ENCODE assay signal across 8 cellular contexts in genomic region chr19:51904331-51905165, GRCh38. TPM values are rescaled to one million over a fixed set of nuclear protein-coding genes. Genes with fewer than 3 reads are reported as not detected.
DNase-seq lines count a peak whose midpoint lies in the region; ATAC-seq and TF ChIP-seq lines count a peak whose summit lies in the region.

ZNF649 (minus strand) TSS chr19:51905017; CDS start chr19:51900107, 4,910 bp downstream.

- H4K20me1 ChIP-seq in BLaER1 treated with 17β-estradiol and CSF1 and Interleukin-3, amounts not matched to agents 10 nM and 100 nM = no peaks in the 10 kb centered on the region; a peak in 1 of 22 replicates

- H3K36me3 Mint-ChIP-seq in naive thymus-derived CD8-positive, alpha-beta T cell = peaks cover 39 to 77% (median 65%) of the 10 kb centered on the region in 3 donors
- peaks cover 29% of the 10 kb centered on the region for H3K36me3 Mint-ChIP-seq in stimulated activated effector memory CD8-positive, alpha-beta T cell treated with anti-CD3 and anti-CD28 coated beads, Interleukin-12 subunit alpha, Interleukin-12 subunit beta, amount 100 ng/mL, for 72 hours

- POLR2A ChIA-PET in naive thymus-derived CD8-positive, alpha-beta T cell (lab: Charles Lee) = interaction anchor here (0.9 to 1.0 kb wide), 3 partner anchors 11 to 23 kb away, joined by 3 to 4 read pairs (median 4); partner anchors contain the start of gene ZNF613

- peak within 1 kb of the TSS; percentile 86 to 98 (median 90) for H3K9ac ChIP-seq in BLaER1 treated with 17β-estradiol and CSF1 and Interleukin-3, amounts not matched to agents 10 nM and 100 nM
- peak within 1 kb of the TSS; percentile 98 for H3K9ac ChIP-seq in HUES6 (ENCODE audit: low read length)

- peaks cover 8 to 21% (median 19%) of the 10 kb centered on the region in 5 donors for H3K27me3 Mint-ChIP-seq in naive thymus-derived CD8-positive, alpha-beta T cell

- peak within 1 kb of the TSS; percentile 94 to 100 (median 98) for H3K27ac Mint-ChIP-seq in naive thymus-derived CD8-positive, alpha-beta T cell
- peak within 1 kb of the TSS; percentile 97 for H3K27ac Mint-ChIP-seq in stimulated activated effector memory CD8-positive, alpha-beta T cell treated with anti-CD3 and anti-CD28 coated beads, Interleukin-12 subunit alpha, Interleukin-12 subunit beta, amount 100 ng/mL, for 72 hours

- H3K9me3 Mint-ChIP-seq in naive thymus-derived CD8-positive, alpha-beta T cell = peaks cover 8 to 97% (median 42%) of the 10 kb centered on the region in 9 donors
- H3K9me3 Mint-ChIP-seq in stimulated activated effector memory CD8-positive, alpha-beta T cell treated with anti-CD3 and anti-CD28 coated beads, Interleukin-12 subunit alpha, Interleukin-12 subunit beta, amount 100 ng/mL, for 72 hours = peaks cover 19% of the 10 kb centered on the region

- H3K9me3 ChIP-seq in BLaER1 treated with 17β-estradiol and CSF1 and Interleukin-3, amounts not matched to agents 10 nM and 100 nM (replicated peaks in 1 of 11) = peaks cover 77 to 92% (median 86%) of the 10 kb centered on the region in 11 experiments
- peaks cover 48% of the 10 kb centered on the region for H3K9me3 ChIP-seq in HUES6 (ENCODE audit: control insufficient read depth, insufficient read depth, low read depth, low read length)

- peak; percentile 89 for DNase-seq in RPMI7951 (ENCODE audit: low read depth)
- peak; percentile 68 for DNase-seq in activated effector memory CD4-positive, alpha-beta T cell treated with Interleukin-2 at 50 U/mL for 16 hours
- peak; percentile 82 for DNase-seq in fibroblast of the aortic adventitia (ENCODE audit: low read depth)
- DNase-seq in naive thymus-derived CD8-positive, alpha-beta T cell = peak; percentile 63 to 90 (median 78)
- DNase-seq in stimulated activated effector memory CD8-positive, alpha-beta T cell treated with anti-CD3 and anti-CD28 coated beads, Interleukin-12 subunit alpha, Interleukin-12 subunit beta, amount 100 ng/mL, for 72 hours (ENCODE audit: low spot score in 2 of 2) = peak; percentile 65 to 88

- H3K27me3 ChIP-seq in BLaER1 treated with 17β-estradiol and CSF1 and Interleukin-3, amounts not matched to agents 10 nM and 100 nM = no peaks in the 10 kb centered on the region
- H3K27me3 ChIP-seq in HUES6 (ENCODE audit: control insufficient read depth, insufficient read depth, low read length) = no peaks in the 10 kb centered on the region

- peak; percentile 4 for TF ChIP-seq CTCF in fibroblast of the aortic adventitia (IDR thresholded peaks at IDR 0.05; ENCODE audit: insufficient read depth, low read length)

- peak within 1 kb of the TSS; percentile 77 to 93 (median 83) for H3K4me2 ChIP-seq in BLaER1 treated with 17β-estradiol and CSF1 and Interleukin-3, amounts not matched to agents 10 nM and 100 nM

- H3K27ac ChIP-seq in BLaER1 treated with 17β-estradiol and CSF1 and Interleukin-3, amounts not matched to agents 10 nM and 100 nM = peak within 1 kb of the TSS; percentile 82 to 98 (median 91)
- H3K27ac ChIP-seq in HUES6 (ENCODE audit: low read depth, low read length) = peak within 1 kb of the TSS; percentile 97

- peak within 1 kb of the TSS; percentile 89 to 100 (median 99) for H3K4me3 Mint-ChIP-seq in naive thymus-derived CD8-positive, alpha-beta T cell
- H3K4me3 Mint-ChIP-seq in stimulated activated effector memory CD8-positive, alpha-beta T cell treated with anti-CD3 and anti-CD28 coated beads, Interleukin-12 subunit alpha, Interleukin-12 subunit beta, amount 100 ng/mL, for 72 hours = peak within 1 kb of the TSS; percentile 89

- H3K4me3 ChIP-seq in BLaER1 treated with 17β-estradiol and CSF1 and Interleukin-3, amounts not matched to agents 10 nM and 100 nM = peak within 1 kb of the TSS; percentile 75 to 89 (median 81)
- H3K4me3 ChIP-seq in HUES6 (ENCODE audit: low read depth, low read length) (peak within 1 kb of the TSS; percentile 96), fibroblast of the aortic adventitia (ENCODE audit: low read depth, low read length) (peak within 1 kb of the TSS; percentile 89)

- peaks cover 0 to 12% (median 10%) of the 10 kb centered on the region in 10 experiments; a peak in 11 of 20 replicates for H3K4me1 ChIP-seq in BLaER1 treated with 17β-estradiol and CSF1 and Interleukin-3, amounts not matched to agents 10 nM and 100 nM
- peaks cover 16% of the 10 kb centered on the region for H3K4me1 ChIP-seq in HUES6 (ENCODE audit: control insufficient read depth, insufficient read depth, low read length)

- peaks cover 37 to 48% (median 43%) of the 10 kb centered on the region in 11 experiments for H3K36me3 ChIP-seq in BLaER1 treated with 17β-estradiol and CSF1 and Interleukin-3, amounts not matched to agents 10 nM and 100 nM
- H3K36me3 ChIP-seq in HUES6 (ENCODE audit: control insufficient read depth, insufficient read depth, low read length) = peaks cover 43% of the 10 kb centered on the region

- ATAC-seq in GM19397 (IDR thresholded peaks at IDR 0.05; ENCODE audit: unreplicated experiment) = peak; percentile 93
- peak; percentile 91 to 93 for ATAC-seq in naive thymus-derived CD8-positive, alpha-beta T cell
- ATAC-seq in stimulated activated effector memory CD8-positive, alpha-beta T cell treated with anti-CD3 and anti-CD28 coated beads, Interleukin-12 subunit alpha, Interleukin-12 subunit beta, amount 100 ng/mL, for 72 hours = peak; percentile 98

- H3K4me1 Mint-ChIP-seq in naive thymus-derived CD8-positive, alpha-beta T cell = peaks cover 13 to 26% (median 25%) of the 10 kb centered on the region in 4 donors
- H3K4me1 Mint-ChIP-seq in stimulated activated effector memory CD8-positive, alpha-beta T cell treated with anti-CD3 and anti-CD28 coated beads, Interleukin-12 subunit alpha, Interleukin-12 subunit beta, amount 100 ng/mL, for 72 hours = peaks cover 21% of the 10 kb centered on the region

RNA-seq across cellular contexts. Expression of gene ZNF649, which starts in this region (rescaled TPM):
- total RNA-seq in RPMI7951 (2014; rRNA removed; shearing (Covaris generic)) = 7.8 and 10.1 TPM in 2 replicates
- 8.0 and 9.9 TPM in 2 replicates for total RNA-seq in fibroblast of the aortic adventitia (ENCODE audit: low replicate concordance)
- 10 to 100 TPM; 39.1 to 40.5 TPM for total RNA-seq in naive thymus-derived CD8-positive, alpha-beta T cell
- polyA plus RNA-seq in naive thymus-derived CD8-positive, alpha-beta T cell = 1 to 10 TPM; 5.1 to 7.0 (median 6.0) TPM

Comparison
In these comparisons a context has a peak if more than half of its experiments do, and no peak if none do; other contexts are left out.
1. Peak in every context shown above with its lines: DNase-seq, ATAC-seq, H3K4me3 ChIP-seq and H3K27ac ChIP-seq.